14 cellular contexts compared by ENCODE assay signal in the genomic region with DNA sequence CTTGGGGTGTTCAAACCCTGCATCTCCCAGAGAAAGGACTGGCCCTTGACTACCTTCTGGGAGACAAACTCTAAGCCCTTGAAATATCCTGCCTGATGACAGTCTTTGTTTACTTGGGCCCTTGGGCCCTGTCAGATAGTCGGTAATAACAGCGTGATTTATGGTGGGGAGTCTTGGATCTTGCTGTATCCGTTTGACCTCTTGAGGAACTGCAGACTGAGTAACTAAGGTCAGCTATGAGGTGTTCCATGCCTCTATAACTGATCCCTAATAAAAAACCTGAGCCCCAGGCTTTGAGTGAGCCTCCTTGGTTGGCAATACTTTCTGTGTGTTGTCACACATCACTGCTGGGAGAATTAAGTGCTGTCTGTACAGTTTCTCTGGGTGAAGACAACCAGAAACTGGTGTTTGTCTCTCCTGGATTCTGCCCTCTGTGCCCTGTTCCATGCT. TPM values are rescaled to one million over a fixed set of nuclear protein-coding genes. Genes with fewer than 3 reads are reported as not detected.
DNase-seq lines count a peak whose midpoint lies in the region; ATAC-seq, FAIRE-seq and TF ChIP-seq lines count a peak whose summit lies in the region.
"Had no signal": no experiment of that assay in that cellular context is flagged by ENCODE, and none has a peak within 500 bp of the region (broad histone marks: within the 10 kb centered on the region; RNA-seq: fewer than 3 reads in every experiment).

No MANE protein-coding gene starts in this region.

- no peaks in the 10 kb centered on the region for H3K27me3 Mint-ChIP-seq in T-helper 2 cell treated with Interferon-gamma antibody and Interleukin-4, amounts not matched to agents 5 μg/mL and 100 μg/mL, for 36 hours (ENCODE audit: low read depth)
- H3K27me3 Mint-ChIP-seq: activated naive CD8-positive, alpha-beta T cell; memory B cell had no signal

- H4K20me1 ChIP-seq in HepG2 (ENCODE audit: insufficient read depth, low read length) (no peaks in the 10 kb centered on the region), PC-9 (ENCODE audit: insufficient read depth) (no peaks in the 10 kb centered on the region)

- H3F3A ChIP-seq in PC-9 (ENCODE audit: insufficient read depth, low read depth): peaks cover 31% of the 10 kb centered on the region

- H3K4me2 ChIP-seq in HepG2 (ENCODE audit: low read depth, low read length) (no peak overlapping the region), PC-9 (peak overlapping the region; percentile 43)

- no peak for TF ChIP-seq EP300 in HepG2 (IDR thresholded peaks at IDR 0.05; ENCODE audit: low read depth in 2 of 2, low read length in 2 of 2)
- TF ChIP-seq EP300 in HepG2 (CRISPR knock-in tag; IDR thresholded peaks at IDR 0.05; ENCODE audit: borderline replicate concordance): no peak

- H3K4me3 ChIP-seq in right lobe of liver (no peak overlapping the region), HepG2 (replicated peaks in 1 of 3; ENCODE audit: insufficient read depth in 1 of 3, low read depth in 2 of 3, low read length in 3 of 3) (no peak overlapping the region), PC-9 (no peak overlapping the region), left lung (no peak overlapping the region)
- H3K4me3 ChIP-seq: ovary had no signal

- no peaks in the 10 kb centered on the region for H3K9me3 Mint-ChIP-seq in T-helper 2 cell treated with Interferon-gamma antibody and Interleukin-4, amounts not matched to agents 5 μg/mL and 100 μg/mL, for 36 hours

- POLR2A ChIA-PET in HepG2 (lab: Yijun Ruan, JAX): no interaction called here
- POLR2A ChIA-PET in PC-9 (lab: Charles Lee; ENCODE audit: unreplicated experiment): no interaction called here

- no peak overlapping the region for H3K9ac ChIP-seq in HepG2 (ENCODE audit: insufficient read depth, low read depth, low read length)

- H3K9me2 ChIP-seq in PC-9 (ENCODE audit: insufficient read depth): no peaks in the 10 kb centered on the region

- no peaks in the 10 kb centered on the region for H3K36me3 Mint-ChIP-seq in T-helper 2 cell treated with Interferon-gamma antibody and Interleukin-4, amounts not matched to agents 5 μg/mL and 100 μg/mL, for 36 hours (ENCODE audit: low read depth)
- H3K36me3 Mint-ChIP-seq: memory B cell had no signal

- no peak for TF ChIP-seq RAD21 in HepG2 (CRISPR knock-in tag; IDR thresholded peaks at IDR 0.05)

- no peak for FAIRE-seq in HepG2 (lab: Jason Lieb, UNC)
- FAIRE-seq: H1 had no signal

- DNase-seq in right lobe of liver (no peak), HepG2 (ENCODE audit: low spot score) (no peak), PC-9 (peak in 1 of 2 experiments; percentile 97), hepatic stellate cell (ENCODE audit: low spot score) (peak; percentile 38), left lung (no peak)
- DNase-seq in T-helper 2 cell treated with Interferon-gamma antibody and Interleukin-4, amounts not matched to agents 5 μg/mL and 100 μg/mL, for 36 hours (ENCODE audit: low spot score): no peak
- no peak for DNase-seq in stimulated activated CD4-positive, alpha-beta T cell treated with anti-CD3 and anti-CD28 coated beads, Interleukin-2, amount 100 ng/mL, for 24 hours
- DNase-seq: NCI-H1694 treated with DMSO at 0.1 percent for 48 hours, OCI-M1, ovary had no signal

- ATAC-seq in right lobe of liver (peak in 3 of 4 donors; percentile 34 to 48 (median 43)), HepG2 (no peak), left lung (no peak), HG02938 (IDR thresholded peaks at IDR 0.05; ENCODE audit: unreplicated experiment) (no peak)

- BruUV-seq in HepG2 (replicated peaks; lab: Mats Ljungman, UMichigan) (no TSS peak), PC-9 (replicated peaks; lab: Mats Ljungman, UMichigan) (no TSS peak)

- H3K4me1 Mint-ChIP-seq in T-helper 2 cell treated with Interferon-gamma antibody and Interleukin-4, amounts not matched to agents 5 μg/mL and 100 μg/mL, for 36 hours (ENCODE audit: low read depth): no peaks in the 10 kb centered on the region

- no peak overlapping the region for H3K27ac Mint-ChIP-seq in T-helper 2 cell treated with Interferon-gamma antibody and Interleukin-4, amounts not matched to agents 5 μg/mL and 100 μg/mL, for 36 hours
- H3K27ac Mint-ChIP-seq: activated naive CD8-positive, alpha-beta T cell; memory B cell had no signal

- H3K79me2 ChIP-seq in HepG2 (ENCODE audit: insufficient read depth, low read length) (no peaks in the 10 kb centered on the region), PC-9 (ENCODE audit: low read depth) (no peaks in the 10 kb centered on the region)

- intact Hi-C loops in right lobe of liver (cut with DNase I) (no loop called here), HepG2 (cut with micrococcal nuclease; ENCODE audit: unreplicated experiment) (no loop called here), PC-9 (cut with micrococcal nuclease; ENCODE audit: unreplicated experiment) (no loop called here), left lung (cut with DNase I) (no loop called here)

- H3K4me3 Mint-ChIP-seq in T-helper 2 cell treated with Interferon-gamma antibody and Interleukin-4, amounts not matched to agents 5 μg/mL and 100 μg/mL, for 36 hours: no peak overlapping the region
- H3K4me3 Mint-ChIP-seq: activated naive CD8-positive, alpha-beta T cell; memory B cell had no signal

- TF ChIP-seq POLR2A in right lobe of liver (IDR thresholded peaks at IDR 0.05): no peak
- TF ChIP-seq POLR2A in HepG2 (IDR thresholded peaks at IDR 0.05; ENCODE audit: insufficient read depth in 1 of 2, low read depth in 2 of 2, low read length in 2 of 2): no peak

- TF ChIP-seq CTCF in right lobe of liver (IDR thresholded peaks at IDR 0.05) (no peak), HepG2 (CRISPR knock-in tag; IDR thresholded peaks at IDR 0.05) (no peak), PC-9 (conservative IDR thresholded peaks at IDR 0.05) (no peak), left lung (IDR thresholded peaks at IDR 0.05) (no peak)

- in situ Hi-C loops in HepG2 (cut with HindIII; ENCODE audit: extremely low pct_ligation_motif_present, low pct_unique_long_range_greater_than_20kb): no loop called here

- no peak overlapping the region for H3K27ac ChIP-seq in right lobe of liver
- H3K27ac ChIP-seq in HepG2 (ENCODE audit: extremely low read length, insufficient read depth, low read length): no peak overlapping the region
- peak overlapping the region; percentile 86 for H3K27ac ChIP-seq in PC-9
- H3K27ac ChIP-seq in left lung: no peak overlapping the region
- H3K27ac ChIP-seq: ovary had no signal

- CTCF ChIA-PET in HepG2 (lab: Yijun Ruan, JAX; ENCODE audit: low intra/inter-chr PET ratio, low total read pairs): no interaction called here
- CTCF ChIA-PET in PC-9 (lab: Charles Lee): no interaction called here

- H3K9me3 ChIP-seq in right lobe of liver: no peaks in the 10 kb centered on the region
- no peaks in the 10 kb centered on the region for H3K9me3 ChIP-seq in HepG2 (ENCODE audit: low read length)
- H3K9me3 ChIP-seq in PC-9 (ENCODE audit: insufficient read depth, low read depth): no peaks in the 10 kb centered on the region
- H3K9me3 ChIP-seq in left lung: no peaks in the 10 kb centered on the region
- H3K9me3 ChIP-seq: ovary had no signal

- H2AFZ ChIP-seq in HepG2 (ENCODE audit: low read length) (no peak overlapping the region), PC-9 (no peak overlapping the region)

- H3K27me3 ChIP-seq in right lobe of liver: no peaks in the 10 kb centered on the region
- H3K27me3 ChIP-seq in HepG2 (ENCODE audit: control insufficient read depth in 1 of 2, insufficient read depth in 2 of 2, low read length in 2 of 2): peaks cover 0 to 10% of the 10 kb centered on the region in 2 experiments; a peak in 3 of 5 replicates
- no peaks in the 10 kb centered on the region for H3K27me3 ChIP-seq in PC-9 (ENCODE audit: insufficient read depth, low read depth)
- no peaks in the 10 kb centered on the region for H3K27me3 ChIP-seq in left lung
- H3K27me3 ChIP-seq: ovary had no signal

- H3K36me3 ChIP-seq in right lobe of liver: no peaks in the 10 kb centered on the region
- no peaks in the 10 kb centered on the region for H3K36me3 ChIP-seq in HepG2 (replicated peaks in 1 of 2; ENCODE audit: control insufficient read depth in 1 of 2, insufficient read depth in 2 of 2, low read length in 2 of 2)
- no peaks in the 10 kb centered on the region for H3K36me3 ChIP-seq in PC-9 (ENCODE audit: low read depth)
- no peaks in the 10 kb centered on the region for H3K36me3 ChIP-seq in left lung
- H3K36me3 ChIP-seq: ovary had no signal

- H3K4me1 ChIP-seq in right lobe of liver (no peaks in the 10 kb centered on the region), HepG2 (ENCODE audit: insufficient read depth, low read length) (peaks cover 10% of the 10 kb centered on the region), PC-9 (replicated peaks; ENCODE audit: insufficient read depth) (peaks cover 38% of the 10 kb centered on the region), left lung (no peaks in the 10 kb centered on the region)

- 66% methylated on average over 3 of the region's 3 CpGs for WGBS in right lobe of liver (ENCODE audit: insufficient coverage, low coverage, low lambda C conversion rate, missing lambda C conversion rate)
- WGBS in HepG2 (ENCODE audit: low lambda C conversion rate): 4% methylated on average over 3 of the region's 3 CpGs

RNA-seq across cellular contexts. Expression of gene ANKRD33B, which starts 56.3 kb away (rescaled TPM):
- total RNA-seq in right lobe of liver (1 to 10 TPM in 1 of 6 experiments, under 1 TPM in 5; 0.16 to 1.3 (median 0.29) TPM), HepG2 (2016; rRNA removed; fragmentation: Illumina TruSeq; extraction: Trizol) (0.02 TPM in 1 of 2 replicates, not detected in the other), PC-9 (2021) (32.1 and 37.4 TPM in 2 replicates), left lung (1 to 10 TPM; 1.8 to 6.3 TPM)
- not detected in 2 replicates for total RNA-seq in HepG2 (2016; cell fraction: cytosol; rRNA removed; fragmentation: Illumina TruSeq; extraction: Trizol; ENCODE audit: low read depth)
- total RNA-seq in HepG2 (2016; cell fraction: insoluble cytoplasmic fraction; rRNA removed; fragmentation: Illumina TruSeq; extraction: Trizol): 0.02 and 0.03 TPM in 2 replicates
- total RNA-seq in HepG2 (2016; cell fraction: membrane; rRNA removed; fragmentation: Illumina TruSeq; extraction: Trizol): 0.03 TPM in 1 of 2 replicates, not detected in the other
- 0.09 TPM in 1 of 2 replicates, not detected in the other for total RNA-seq in HepG2 (2016; cell fraction: nucleus; rRNA removed; fragmentation: Illumina TruSeq; extraction: Trizol)
- polyA plus RNA-seq in HepG2 (2011; rRNA removed): not detected in 2 replicates
- not detected in 2 replicates for polyA plus RNA-seq in HepG2 (2011; cell fraction: cytosol; rRNA removed)
- polyA plus RNA-seq in HepG2 (2011; cell fraction: nucleus; rRNA removed): 0.02 and 0.03 TPM in 2 replicates
- not detected in 2 replicates for polyA plus RNA-seq in HepG2 (2012)
- polyA plus RNA-seq in HepG2 (2016; cell fraction: cytosol; fragmentation: Illumina TruSeq; extraction: Trizol; ENCODE audit: low read depth): not detected in 2 replicates
- not detected in 2 replicates for polyA plus RNA-seq in HepG2 (2016; cell fraction: insoluble cytoplasmic fraction; fragmentation: Illumina TruSeq; extraction: Trizol; ENCODE audit: low read depth)
- not detected in 2 replicates for polyA plus RNA-seq in HepG2 (2016; cell fraction: membrane; fragmentation: Illumina TruSeq; extraction: Trizol; ENCODE audit: low read depth)
- polyA plus RNA-seq in HepG2 (2016; cell fraction: nucleus; fragmentation: Illumina TruSeq; extraction: Trizol; ENCODE audit: insufficient read depth, low read depth): 0.11 TPM in 1 of 2 replicates, not detected in the other
- polyA minus RNA-seq in HepG2 (2011; rRNA and poly(A)+ RNA removed; ENCODE audit: low replicate concordance): 0.02 and 9.0 TPM in 2 replicates
- polyA minus RNA-seq in HepG2 (2011; cell fraction: cytosol; rRNA and poly(A)+ RNA removed): 0.09 TPM in 1 of 2 replicates, not detected in the other
- polyA minus RNA-seq in HepG2 (2011; cell fraction: nucleus; rRNA and poly(A)+ RNA removed): not detected in 2 replicates

Comparison
In these comparisons a context has a peak if more than half of its experiments do, and no peak if none do; other contexts are left out.
1. ATAC-seq: peak in right lobe of liver (3 of 4); none in HepG2 (single experiment), left lung (single experiment) and HG02938 (single experiment).